In the genomic region with DNA sequence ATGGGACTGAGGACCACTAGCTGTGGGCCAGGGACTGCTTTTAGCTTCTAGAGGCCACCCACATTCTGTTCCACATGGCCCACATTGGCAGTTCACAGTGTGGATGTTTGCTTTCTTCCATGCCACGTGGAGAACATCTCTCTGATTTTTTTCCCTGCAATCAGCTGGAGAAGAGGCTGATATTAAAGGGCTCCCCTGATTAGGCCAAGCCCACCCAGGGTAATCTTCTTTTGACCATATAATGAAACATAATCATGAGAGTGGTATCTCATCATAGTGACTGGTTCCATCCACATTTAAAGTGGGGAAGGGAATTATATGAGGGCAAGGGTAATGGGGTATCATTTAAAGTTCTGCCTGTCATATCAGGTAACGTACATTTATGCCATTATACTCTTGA, we compare ENCODE assay signal across 6 cellular contexts.
"Had no signal": no experiment of that assay in that cellular context is flagged by ENCODE, and none has a peak within 500 bp of the region (broad histone marks: within the 10 kb centered on the region; RNA-seq: fewer than 3 reads in every experiment).

No MANE protein-coding gene starts in this region.

- H3K4me3 ChIP-seq: GM23338 had no signal

- H3K4me3 Mint-ChIP-seq: GM23338, H9 had no signal

- H3K4me1 Mint-ChIP-seq: GM23338 had no signal

- H3K27ac Mint-ChIP-seq: GM23338, H9 had no signal

- H3K9ac ChIP-seq: KMS-11 had no signal

- H3K27ac ChIP-seq: KMS-11 had no signal

- ATAC-seq: GM23338 had no signal

- H3K9me3 Mint-ChIP-seq: GM23338, H9 had no signal

- H2AFZ ChIP-seq: GM23338 had no signal

- H3K4me2 ChIP-seq: GM23338, KMS-11 had no signal

- DNase-seq: H9, HCEC 1CT, IMR-90, KBM-7 had no signal
